Comparison of ENCODE assay signal across 14 cellular contexts in genomic region chr6:57252975-57253374, GRCh38. TPM values are rescaled to one million over a fixed set of nuclear protein-coding genes. Genes with fewer than 3 reads are reported as not detected.
A peak's percentile ranks its signal among the peaks of the same experiment; 100 is the strongest.
DNase-seq lines count a peak whose midpoint lies in the region; ATAC-seq and TF ChIP-seq lines count a peak whose summit lies in the region.
"Had no signal": no experiment of that assay in that cellular context is flagged by ENCODE, and none has a peak within 500 bp of the region (broad histone marks: within the 10 kb centered on the region; RNA-seq: fewer than 3 reads in every experiment).

No MANE protein-coding gene starts in this region.

- no peaks in the 10 kb centered on the region for H3K27me3 Mint-ChIP-seq in endodermal cell (ENCODE audit: insufficient read depth)

- H3K4me3 ChIP-seq in choroid plexus epithelial cell (ENCODE audit: low read depth, low read length) (no peak overlapping the region), muscle layer of colon (ENCODE audit: low read depth in 1 of 2, low read length in 2 of 2) (no peak overlapping the region), thoracic aorta (no peak overlapping the region), endodermal cell (ENCODE audit: low read length) (no peak overlapping the region), body of pancreas (no peak overlapping the region)

- H3K27me3 ChIP-seq in muscle layer of colon (ENCODE audit: control insufficient read depth in 1 of 2, insufficient read depth in 2 of 2, low read length in 2 of 2): no peaks in the 10 kb centered on the region
- no peaks in the 10 kb centered on the region for H3K27me3 ChIP-seq in thoracic aorta (replicated peaks; ENCODE audit: insufficient read depth)
- H3K27me3 ChIP-seq in endodermal cell (ENCODE audit: control insufficient read depth, insufficient read depth, low read length, poor library complexity, severe bottlenecking): no peaks in the 10 kb centered on the region
- no peaks in the 10 kb centered on the region for H3K27me3 ChIP-seq in body of pancreas

- no peak for TF ChIP-seq POLR2A in body of pancreas (IDR thresholded peaks at IDR 0.05)

- DNase-seq in HCEC 1CT: peak; percentile 70
- DNase-seq in choroid plexus epithelial cell (ENCODE audit: low read depth): peak; percentile 71
- DNase-seq in thoracic aorta (ENCODE audit: low spot score): no peak
- DNase-seq in endodermal cell: no peak
- DNase-seq in mesenteric fat pad (ENCODE audit: low spot score): no peak
- DNase-seq in body of pancreas: no peak
- DNase-seq: activated T-cell treated with anti-CD3 and anti-CD28 coated beads, Interleukin-2, amount 50 U/mL, for 72 hours; naive B cell; NCI-H2029; NCI-H774; stimulated activated CD4-positive, alpha-beta T cell treated with anti-CD3 and anti-CD28 coated beads, Interleukin-1b, Interleukin-23, amount 100 ng/mL, for 48 hours had no signal

- WGBS in endodermal cell (ENCODE audit: insufficient coverage in 1 of 2, insufficient read length in 1 of 2), 2 experiments: 80 to 89% methylated on average over 1 of the region's 1 CpG
- WGBS in body of pancreas, 2 donors: 37 to 38% methylated on average over 1 of the region's 1 CpG

- intact Hi-C loops in body of pancreas (cut with DNase I): no loop called here

- no peak overlapping the region for H3K4me3 Mint-ChIP-seq in endodermal cell
- H3K4me3 Mint-ChIP-seq: activated T-cell treated with anti-CD3 and anti-CD28 coated beads, Interleukin-2, amount 50 U/mL, for 72 hours; naive B cell had no signal

- no peaks in the 10 kb centered on the region for H3K36me3 ChIP-seq in muscle layer of colon (ENCODE audit: insufficient read depth, low read length)
- no peaks in the 10 kb centered on the region for H3K36me3 ChIP-seq in thoracic aorta
- no peaks in the 10 kb centered on the region for H3K36me3 ChIP-seq in endodermal cell (ENCODE audit: control insufficient read depth, insufficient read depth, low read length)
- H3K36me3 ChIP-seq in body of pancreas (replicated peaks in 1 of 2; ENCODE audit: insufficient read depth in 1 of 2, low read depth in 2 of 2): no peaks in the 10 kb centered on the region

- no peaks in the 10 kb centered on the region for H3K9me3 Mint-ChIP-seq in endodermal cell
- H3K9me3 Mint-ChIP-seq: activated T-cell treated with anti-CD3 and anti-CD28 coated beads, Interleukin-2, amount 50 U/mL, for 72 hours; naive B cell had no signal

- H3K4me1 ChIP-seq in muscle layer of colon (ENCODE audit: insufficient read depth, low read length) (peaks cover 61% of the 10 kb centered on the region), thoracic aorta (ENCODE audit: control insufficient read depth in 1 of 2, low read depth in 2 of 2) (peaks cover 14 to 38% of the 10 kb centered on the region in 2 donors), endodermal cell (ENCODE audit: control insufficient read depth, insufficient read depth, low read length) (peaks cover 10% of the 10 kb centered on the region), body of pancreas (peaks cover 4% of the 10 kb centered on the region)

- H3K27ac ChIP-seq in muscle layer of colon (ENCODE audit: low read depth, low read length) (peak overlapping the region; percentile 92), thoracic aorta (peak overlapping the region; percentile 51 to 86), endodermal cell (ENCODE audit: low read depth, low read length) (no peak overlapping the region), body of pancreas (peak overlapping the region in 1 of 4 donors; percentile 25)

- H3K4me1 Mint-ChIP-seq in endodermal cell: peaks cover 24% of the 10 kb centered on the region
- H3K4me1 Mint-ChIP-seq: naive B cell had no signal

- no peak for ATAC-seq in thoracic aorta (ENCODE audit: insufficient number of reproducible peaks, low FRiP score, low read depth)
- ATAC-seq in HG02759 (IDR thresholded peaks at IDR 0.05; ENCODE audit: unreplicated experiment): no peak
- ATAC-seq in body of pancreas: no peak
- ATAC-seq: activated CD4-positive, CD25-positive, alpha-beta regulatory T cell treated with anti-CD3 and anti-CD28 coated beads, Interleukin-2, amount 50 U/mL, for 24 hours; activated T-cell treated with anti-CD3 and anti-CD28 coated beads, Interleukin-2, amount 50 U/mL, for 72 hours had no signal

- H3K9me3 ChIP-seq in muscle layer of colon (ENCODE audit: low read length) (no peaks in the 10 kb centered on the region), thoracic aorta (no peaks in the 10 kb centered on the region), endodermal cell (ENCODE audit: control insufficient read depth, low read length) (no peaks in the 10 kb centered on the region), body of pancreas (no peaks in the 10 kb centered on the region)

- no peak for TF ChIP-seq CTCF in choroid plexus epithelial cell (conservative IDR thresholded peaks at IDR 0.05; ENCODE audit: low read depth, low read length)
- TF ChIP-seq CTCF in thoracic aorta (IDR thresholded peaks at IDR 0.05): no peak
- TF ChIP-seq CTCF in endodermal cell (conservative IDR thresholded peaks at IDR 0.05): no peak
- TF ChIP-seq CTCF in body of pancreas (IDR thresholded peaks at IDR 0.05): no peak

- no peaks in the 10 kb centered on the region for H3K36me3 Mint-ChIP-seq in endodermal cell (ENCODE audit: low read depth)
- H3K36me3 Mint-ChIP-seq: naive B cell had no signal

- H3K27ac Mint-ChIP-seq in endodermal cell: no peak overlapping the region
- H3K27ac Mint-ChIP-seq: activated T-cell treated with anti-CD3 and anti-CD28 coated beads, Interleukin-2, amount 50 U/mL, for 72 hours; naive B cell had no signal

- H3K9ac ChIP-seq in muscle layer of colon (ENCODE audit: low read length) (no peak overlapping the region), endodermal cell (ENCODE audit: extremely low read depth, low read length, poor library complexity, severe bottlenecking) (no peak overlapping the region)

RNA-seq across cellular contexts. Expression of gene RAB23, which starts 30.9 kb away (rescaled TPM):
- total RNA-seq in thoracic aorta: 10 to 100 TPM; 43.7 to 44.7 TPM
- total RNA-seq in endodermal cell: 10 to 100 TPM; 21.0 to 29.8 TPM
- polyA plus RNA-seq in endodermal cell (2013, experiment 1 of 2): 22.2 TPM
- polyA plus RNA-seq in endodermal cell (2013, experiment 2 of 2): 21.1 TPM
- total RNA-seq in mesenteric fat pad: 9.4 TPM
- 1 to 10 TPM; 2.1 to 5.6 TPM for total RNA-seq in body of pancreas

Comparison
In these comparisons a context has a peak if more than half of its experiments do, and no peak if none do; other contexts are left out.
1. DNase-seq: peak in HCEC 1CT (single experiment) and choroid plexus epithelial cell (single experiment); none in thoracic aorta (single experiment), endodermal cell (single experiment), mesenteric fat pad (single experiment) and body of pancreas (0 of 4).